In genomic region chr16:84484579-84485254, GRCh38 we compare ENCODE assay signal across 9 cellular contexts. TPM values are rescaled to one million over a fixed set of nuclear protein-coding genes. Genes with fewer than 3 reads are reported as not detected.
A peak's percentile ranks its signal among the peaks of the same experiment; 100 is the strongest.
DNase-seq lines count a peak whose midpoint lies in the region; ATAC-seq, FAIRE-seq and TF ChIP-seq lines count a peak whose summit lies in the region.
"Had no signal": no experiment of that assay in that cellular context is flagged by ENCODE, and none has a peak within 500 bp of the region (broad histone marks: within the 10 kb centered on the region; RNA-seq: fewer than 3 reads in every experiment).

No MANE protein-coding gene starts in this region.

- H3K9me3 ChIP-seq in SU-DHL-6 (ENCODE audit: insufficient read depth, low read length), result no peaks in the 10 kb centered on the region
- no peaks in the 10 kb centered on the region for H3K9me3 ChIP-seq in trophoblast cell (ENCODE audit: insufficient read depth, low read depth, low read length)

- H3F3A ChIP-seq in GM23338 (replicated peaks; ENCODE audit: low read depth), result no peaks in the 10 kb centered on the region
- H3F3A ChIP-seq in SU-DHL-6 (ENCODE audit: insufficient read depth), result no peaks in the 10 kb centered on the region

- H3K9me3 Mint-ChIP-seq in GM23338, result no peaks in the 10 kb centered on the region
- H3K9me3 Mint-ChIP-seq: naive thymus-derived CD8-positive, alpha-beta T cell had no signal

- H3K27ac ChIP-seq in GM23338 (ENCODE audit: low read depth) (no peak overlapping the region), SU-DHL-6 (ENCODE audit: low read depth, low read length) (no peak overlapping the region), trophoblast cell (ENCODE audit: low read depth, low read length) (no peak overlapping the region)

- H3K4me3 ChIP-seq in GM23338 (no peak overlapping the region), SU-DHL-6 (ENCODE audit: insufficient read depth, low read length, poor library complexity, severe bottlenecking) (no peak overlapping the region), trophoblast cell (ENCODE audit: low read depth, low read length) (no peak overlapping the region)

- peak; percentile 78 for ATAC-seq in GM23338
- ATAC-seq in GM21526 (IDR thresholded peaks at IDR 0.05; ENCODE audit: low FRiP score, unreplicated experiment), result no peak
- no peak for ATAC-seq in HG02884 (IDR thresholded peaks at IDR 0.05; ENCODE audit: unreplicated experiment)
- ATAC-seq in GM21447 (IDR thresholded peaks at IDR 0.05; ENCODE audit: unreplicated experiment), result no peak
- ATAC-seq: naive thymus-derived CD8-positive, alpha-beta T cell had no signal

- WGBS in trophoblast cell (ENCODE audit: extremely low coverage, insufficient coverage, insufficient read length), result no CpG with 5 or more reads among the region's 15 CpGs

- no peak overlapping the region for H2AK5ac ChIP-seq in trophoblast cell (ENCODE audit: low read length)

- H3K4me2 ChIP-seq in GM23338 (no peak overlapping the region), SU-DHL-6 (ENCODE audit: low read depth, low read length, poor library complexity, severe bottlenecking) (no peak overlapping the region), trophoblast cell (ENCODE audit: low read length) (no peak overlapping the region)

- TF ChIP-seq CTCF in GM23338 (conservative IDR thresholded peaks at IDR 0.05; ENCODE audit: low read depth in 2 of 2) (peak; percentile 85 to 92), SU-DHL-6 (IDR thresholded peaks at IDR 0.05; ENCODE audit: insufficient read depth, low read length, poor library complexity, severe bottlenecking) (peak; percentile 50)

- H3K36me3 Mint-ChIP-seq in GM23338 (ENCODE audit: low read depth), result peaks cover 14% of the 10 kb centered on the region; the same call in 2 of the 3 replicates

- no peak overlapping the region for H2BK12ac ChIP-seq in trophoblast cell (ENCODE audit: low read length)

- no peaks in the 10 kb centered on the region; the same call in 1 of the 2 replicates for H4K20me1 ChIP-seq in GM23338 (replicated peaks; ENCODE audit: insufficient read depth)
- no peaks in the 10 kb centered on the region for H4K20me1 ChIP-seq in SU-DHL-6 (ENCODE audit: low read depth, low read length)

- no peak overlapping the region for H3K4ac ChIP-seq in trophoblast cell (ENCODE audit: low read depth, low read length)

- no peaks in the 10 kb centered on the region for H3K27me3 ChIP-seq in GM23338 (ENCODE audit: insufficient read depth)
- H3K27me3 ChIP-seq in SU-DHL-6 (ENCODE audit: low read length), result no peaks in the 10 kb centered on the region
- no peaks in the 10 kb centered on the region for H3K27me3 ChIP-seq in trophoblast cell (ENCODE audit: insufficient read depth, low read length)

- no peak overlapping the region for H2BK120ac ChIP-seq in trophoblast cell (ENCODE audit: insufficient read depth, low read length, poor library complexity)

- H3K27me3 Mint-ChIP-seq in GM23338 (ENCODE audit: insufficient read depth, low read depth, poor library complexity), result peaks cover 7% of the 10 kb centered on the region
- H3K27me3 Mint-ChIP-seq: naive thymus-derived CD8-positive, alpha-beta T cell had no signal

- H3K4me1 Mint-ChIP-seq in GM23338, result no peaks in the 10 kb centered on the region
- H3K4me1 Mint-ChIP-seq: naive thymus-derived CD8-positive, alpha-beta T cell had no signal

- no peak overlapping the region for H3K27ac Mint-ChIP-seq in GM23338

- H3K36me3 ChIP-seq in GM23338 (ENCODE audit: insufficient read depth) (no peaks in the 10 kb centered on the region), SU-DHL-6 (ENCODE audit: low read length) (no peaks in the 10 kb centered on the region), trophoblast cell (ENCODE audit: control insufficient read depth in 1 of 2, insufficient read depth in 2 of 2, low read length in 2 of 2) (peaks cover 58 to 68% of the 10 kb centered on the region in 2 experiments)

- no peak overlapping the region for H4K91ac ChIP-seq in trophoblast cell (ENCODE audit: low read depth, low read length)

- DNase-seq in C1 segment of cervical spinal cord (lab: John Stamatoyannopoulos, UW), result peak in 12 of 14 donors; percentile 6 to 70 (median 44)
- peak; percentile 76 for DNase-seq in GM23338 (ENCODE audit: low spot score)
- DNase-seq in frontal cortex (ENCODE audit: low spot score in 2 of 2), result peak; percentile 56 to 79
- DNase-seq in trophoblast cell, result peak; percentile 47 to 86

- H3K4me1 ChIP-seq in GM23338 (ENCODE audit: insufficient read depth), result no peaks in the 10 kb centered on the region
- H3K4me1 ChIP-seq in trophoblast cell (ENCODE audit: control insufficient read depth in 1 of 2, insufficient read depth in 2 of 2, low read length in 2 of 2), result no peaks in the 10 kb centered on the region

- H2AFZ ChIP-seq in GM23338, result no peak overlapping the region
- no peak overlapping the region for H2AFZ ChIP-seq in SU-DHL-6 (ENCODE audit: low read depth, low read length, severe bottlenecking)
- no peak overlapping the region for H2AFZ ChIP-seq in trophoblast cell (ENCODE audit: insufficient read depth, low read length, poor library complexity)

- H3K9ac ChIP-seq in SU-DHL-6 (ENCODE audit: low read length) (no peak overlapping the region), trophoblast cell (ENCODE audit: low read length) (no peak overlapping the region)

- H3K79me2 ChIP-seq in GM23338 (replicated peaks; ENCODE audit: insufficient read depth), result no peaks in the 10 kb centered on the region
- no peaks in the 10 kb centered on the region for H3K79me2 ChIP-seq in SU-DHL-6 (ENCODE audit: insufficient read depth, low read length)
- no peaks in the 10 kb centered on the region for H3K79me2 ChIP-seq in trophoblast cell (ENCODE audit: control insufficient read depth, insufficient read depth, low read length, poor library complexity)

- H3K79me1 ChIP-seq in trophoblast cell (ENCODE audit: low read length), result no peaks in the 10 kb centered on the region

- H3K14ac ChIP-seq in trophoblast cell (ENCODE audit: low read length), result no peak overlapping the region

- no peak overlapping the region for H3K23ac ChIP-seq in trophoblast cell (ENCODE audit: low read length)

- H3K4me3 Mint-ChIP-seq in GM23338, result no peak overlapping the region
- H3K4me3 Mint-ChIP-seq: naive thymus-derived CD8-positive, alpha-beta T cell had no signal

- no peak overlapping the region for H4K12ac ChIP-seq in trophoblast cell (ENCODE audit: low read depth, low read length)

- H4K8ac ChIP-seq in trophoblast cell (ENCODE audit: low read depth, low read length), result no peak overlapping the region

- peak; percentile 36 for FAIRE-seq in frontal cortex (lab: Jason Lieb, UNC)

- H3K9me2 ChIP-seq in GM23338 (ENCODE audit: insufficient read depth) (no peaks in the 10 kb centered on the region), SU-DHL-6 (replicated peaks; ENCODE audit: insufficient read depth, low read length) (no peaks in the 10 kb centered on the region)

- no peak overlapping the region for H3K18ac ChIP-seq in trophoblast cell (ENCODE audit: low read length)

- H2BK5ac ChIP-seq in trophoblast cell (ENCODE audit: low read depth, low read length, poor library complexity), result no peak overlapping the region

TF ChIP-seq in GM23338, 12 proteins besides CTCF, POLR2A, EP300 and RAD21:
- TF ChIP-seq, protein P1, sequence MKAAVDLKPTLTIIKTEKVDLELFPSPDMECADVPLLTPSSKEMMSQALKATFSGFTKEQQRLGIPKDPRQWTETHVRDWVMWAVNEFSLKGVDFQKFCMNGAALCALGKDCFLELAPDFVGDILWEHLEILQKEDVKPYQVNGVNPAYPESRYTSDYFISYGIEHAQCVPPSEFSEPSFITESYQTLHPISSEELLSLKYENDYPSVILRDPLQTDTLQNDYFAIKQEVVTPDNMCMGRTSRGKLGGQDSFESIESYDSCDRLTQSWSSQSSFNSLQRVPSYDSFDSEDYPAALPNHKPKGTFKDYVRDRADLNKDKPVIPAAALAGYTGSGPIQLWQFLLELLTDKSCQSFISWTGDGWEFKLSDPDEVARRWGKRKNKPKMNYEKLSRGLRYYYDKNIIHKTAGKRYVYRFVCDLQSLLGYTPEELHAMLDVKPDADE (IDR thresholded peaks at IDR 0.05), result no peak
- no peak for TF ChIP-seq NANOG (IDR thresholded peaks at IDR 0.05; ENCODE audit: borderline replicate concordance)

RNA-seq across cellular contexts. Expression of gene MEAK7, which starts 19.7 kb away (rescaled TPM):
- total RNA-seq in GM23338 (2014; rRNA removed; shearing (Covaris generic)), result 16.9 and 17.2 TPM in 2 replicates
- polyA plus RNA-seq in GM23338 (2016; fragmentation: Nextera tagmentation; extraction: Ambion mirVana), result 7.5 and 7.9 TPM in 2 replicates
- 8.2 TPM for total RNA-seq in frontal cortex
- polyA plus RNA-seq in trophoblast cell (2013), result 16.0 and 16.7 TPM in 2 replicates
